In genomic region chr14:81454572-81455218, GRCh38 we compare ENCODE assay signal across 14 cellular contexts. TPM values are rescaled to one million over a fixed set of nuclear protein-coding genes. Genes with fewer than 3 reads are reported as not detected.
DNase-seq lines count a peak whose midpoint lies in the region; ATAC-seq and TF ChIP-seq lines count a peak whose summit lies in the region.
"Had no signal": no experiment of that assay in that cellular context is flagged by ENCODE, and none has a peak within 500 bp of the region (broad histone marks: within the 10 kb centered on the region; RNA-seq: fewer than 3 reads in every experiment).

No MANE protein-coding gene starts in this region.

- WGBS in transverse colon (ENCODE audit: low coverage in 1 of 2), 2 donors: 55 to 56% methylated on average over 4 to 5 of the region's 5 CpGs

- no peak for ATAC-seq in activated T-cell treated with anti-CD3 and anti-CD28 coated beads, Interleukin-2, amount 50 U/mL, for 72 hours (replicated peaks in 1 of 2)
- peak; percentile 48 for ATAC-seq in HG02610 (IDR thresholded peaks at IDR 0.05; ENCODE audit: unreplicated experiment)
- peak; percentile 87 for ATAC-seq in HG03175 (IDR thresholded peaks at IDR 0.05; ENCODE audit: unreplicated experiment)
- no peak for ATAC-seq in effector memory CD8-positive, alpha-beta T cell (replicated peaks)
- ATAC-seq: natural killer cell treated with Interleukin-12 subunit alpha and Interleukin-12 subunit beta and Interleukin-15 and Interleukin-18, amount 100 ng/mL, for 72 hours; Panc1 had no signal

- no peak overlapping the region for H3K4me3 Mint-ChIP-seq in activated T-cell treated with anti-CD3 and anti-CD28 coated beads, Interleukin-2, amount 50 U/mL, for 72 hours
- H3K4me3 Mint-ChIP-seq in activated T-cell treated with anti-CD3 and anti-CD28 coated beads, Interleukin-2, amount 50 U/mL, for 24 hours: no peak overlapping the region
- no peak overlapping the region for H3K4me3 Mint-ChIP-seq in effector memory CD8-positive, alpha-beta T cell
- H3K4me3 Mint-ChIP-seq: dendritic cell treated with granulocyte-macrophage colony-stimulating factor and Interleukin-4, amounts not matched to agents 40 ng/mL and 50 ng/mL, for 4 days; natural killer cell treated with Interleukin-12 subunit alpha and Interleukin-12 subunit beta and Interleukin-15 and Interleukin-18, amount 100 ng/mL, for 72 hours had no signal

- no peaks in the 10 kb centered on the region for H3K9me3 Mint-ChIP-seq in activated T-cell treated with anti-CD3 and anti-CD28 coated beads, Interleukin-2, amount 50 U/mL, for 72 hours
- H3K9me3 Mint-ChIP-seq in activated T-cell treated with anti-CD3 and anti-CD28 coated beads, Interleukin-2, amount 50 U/mL, for 24 hours: no peaks in the 10 kb centered on the region
- H3K9me3 Mint-ChIP-seq in effector memory CD8-positive, alpha-beta T cell: no peaks in the 10 kb centered on the region
- H3K9me3 Mint-ChIP-seq: dendritic cell treated with granulocyte-macrophage colony-stimulating factor and Interleukin-4, amounts not matched to agents 40 ng/mL and 50 ng/mL, for 4 days; natural killer cell treated with Interleukin-12 subunit alpha and Interleukin-12 subunit beta and Interleukin-15 and Interleukin-18, amount 100 ng/mL, for 72 hours had no signal

- no peak overlapping the region for H3K4me3 ChIP-seq in transverse colon
- H3K4me3 ChIP-seq: tibial artery had no signal

- H3K36me3 ChIP-seq in transverse colon: no peaks in the 10 kb centered on the region
- H3K36me3 ChIP-seq: tibial artery had no signal

- H3K27ac Mint-ChIP-seq in activated T-cell treated with anti-CD3 and anti-CD28 coated beads, Interleukin-2, amount 50 U/mL, for 72 hours: peak overlapping the region; percentile 77
- H3K27ac Mint-ChIP-seq in activated T-cell treated with anti-CD3 and anti-CD28 coated beads, Interleukin-2, amount 50 U/mL, for 24 hours: no peak overlapping the region
- no peak overlapping the region for H3K27ac Mint-ChIP-seq in effector memory CD8-positive, alpha-beta T cell
- H3K27ac Mint-ChIP-seq: dendritic cell treated with granulocyte-macrophage colony-stimulating factor and Interleukin-4, amounts not matched to agents 40 ng/mL and 50 ng/mL, for 4 days had no signal

- no peak for TF ChIP-seq EP300 in transverse colon (IDR thresholded peaks at IDR 0.05; ENCODE audit: low read depth)

- H3K4me1 ChIP-seq in transverse colon: peaks cover 0 to 12% (median 0%) of the 10 kb centered on the region in 4 donors

- no peaks in the 10 kb centered on the region for H3K9me3 ChIP-seq in transverse colon
- H3K9me3 ChIP-seq: tibial artery had no signal

- peaks cover 7% of the 10 kb centered on the region for H3K27me3 Mint-ChIP-seq in activated T-cell treated with anti-CD3 and anti-CD28 coated beads, Interleukin-2, amount 50 U/mL, for 72 hours (ENCODE audit: low read depth)
- peaks cover 14% of the 10 kb centered on the region for H3K27me3 Mint-ChIP-seq in activated T-cell treated with anti-CD3 and anti-CD28 coated beads, Interleukin-2, amount 50 U/mL, for 24 hours
- peaks cover 15 to 17% of the 10 kb centered on the region in 2 donors for H3K27me3 Mint-ChIP-seq in effector memory CD8-positive, alpha-beta T cell
- H3K27me3 Mint-ChIP-seq: natural killer cell treated with Interleukin-12 subunit alpha and Interleukin-12 subunit beta and Interleukin-15 and Interleukin-18, amount 100 ng/mL, for 72 hours had no signal

- H3K27ac ChIP-seq in transverse colon: no peak overlapping the region
- H3K27ac ChIP-seq: tibial artery had no signal

- in situ Hi-C loops in transverse colon (cut with MboI; ENCODE audit: low pct_ligation_motif_present in 1 of 4, low pct_unique_long_range_greater_than_20kb in 1 of 4, low sequenced_read_pairs in 3 of 4): loop anchor here (5.0 to 25.0 kb wide), 3 partner anchors 182 to 492 kb away; partner anchors contain the start of gene TSHR (in 1 of the 4)

- intact Hi-C loops in transverse colon (cut with DNase I; ENCODE audit: low total_unique reads): loop anchor here (5.0 kb wide), 1 partner anchor 182 kb away; no protein-coding TSS in a partner anchor

- H3K4me1 Mint-ChIP-seq in activated T-cell treated with anti-CD3 and anti-CD28 coated beads, Interleukin-2, amount 50 U/mL, for 72 hours (ENCODE audit: low read depth): peaks cover 13% of the 10 kb centered on the region
- H3K4me1 Mint-ChIP-seq in activated T-cell treated with anti-CD3 and anti-CD28 coated beads, Interleukin-2, amount 50 U/mL, for 24 hours (ENCODE audit: low read depth): peaks cover 8% of the 10 kb centered on the region
- peaks cover 2 to 7% of the 10 kb centered on the region in 2 donors for H3K4me1 Mint-ChIP-seq in effector memory CD8-positive, alpha-beta T cell (ENCODE audit: low read depth in 2 of 2)

- H3K27me3 ChIP-seq in transverse colon: no peaks in the 10 kb centered on the region

- H3K36me3 Mint-ChIP-seq in activated T-cell treated with anti-CD3 and anti-CD28 coated beads, Interleukin-2, amount 50 U/mL, for 72 hours (ENCODE audit: insufficient read depth in 2 of 2): no peaks in the 10 kb centered on the region
- no peaks in the 10 kb centered on the region for H3K36me3 Mint-ChIP-seq in activated T-cell treated with anti-CD3 and anti-CD28 coated beads, Interleukin-2, amount 50 U/mL, for 24 hours (ENCODE audit: low read depth)
- no peaks in the 10 kb centered on the region for H3K36me3 Mint-ChIP-seq in effector memory CD8-positive, alpha-beta T cell (ENCODE audit: insufficient read depth)
- H3K36me3 Mint-ChIP-seq: natural killer cell treated with Interleukin-12 subunit alpha and Interleukin-12 subunit beta and Interleukin-15 and Interleukin-18, amount 100 ng/mL, for 72 hours had no signal

- no peak for DNase-seq in activated T-cell treated with anti-CD3 and anti-CD28 coated beads, Interleukin-2, amount 50 U/mL, for 72 hours
- no peak for DNase-seq in activated T-cell treated with anti-CD3 and anti-CD28 coated beads, Interleukin-2, amount 50 U/mL, for 24 hours
- DNase-seq in transverse colon: peak; percentile 33
- DNase-seq in dermis blood vessel endothelial cell: no peak
- DNase-seq in T1000 (lab: John Stamatoyannopoulos, UW): no peak
- no peak for DNase-seq in effector memory CD8-positive, alpha-beta T cell
- DNase-seq: NCI-H2227 treated with DMSO at 0.1 percent for 48 hours, T-helper 9 cell, tibial artery had no signal

- TF ChIP-seq POLR2A in transverse colon (IDR thresholded peaks at IDR 0.05): no peak

- no peak for TF ChIP-seq CTCF in transverse colon (IDR thresholded peaks at IDR 0.05)

RNA-seq across cellular contexts. Expression of gene STON2, which starts 54.6 kb away (rescaled TPM):
- total RNA-seq in activated T-cell treated with anti-CD3 and anti-CD28 coated beads, Interleukin-2, amount 50 U/mL, for 72 hours: under 1 TPM; 0.10 to 0.12 TPM
- total RNA-seq in transverse colon (10 to 100 TPM; 10.8 to 39.4 (median 17.5) TPM), dermis blood vessel endothelial cell (100 and 119 TPM in 2 replicates)

Comparison
In these comparisons a context has a peak if more than half of its experiments do, and no peak if none do; other contexts are left out.
1. ATAC-seq: peak in HG02610 (single experiment) and HG03175 (single experiment); none in activated T-cell treated with anti-CD3 and anti-CD28 coated beads, Interleukin-2, amount 50 U/mL, for 72 hours (0 of 2) and effector memory CD8-positive, alpha-beta T cell (single experiment).
2. RNA of gene STON2, which starts 54.6 kb away (total RNA-seq): 100 to 119 TPM in dermis blood vessel endothelial cell and 10.8 to 39.4 TPM in transverse colon; 0.10 to 0.12 TPM in activated T-cell treated with anti-CD3 and anti-CD28 coated beads, Interleukin-2, amount 50 U/mL, for 72 hours; every median in the first group is over 10 times any median in the second.